8 cellular contexts compared by ENCODE assay signal in the genomic region with DNA sequence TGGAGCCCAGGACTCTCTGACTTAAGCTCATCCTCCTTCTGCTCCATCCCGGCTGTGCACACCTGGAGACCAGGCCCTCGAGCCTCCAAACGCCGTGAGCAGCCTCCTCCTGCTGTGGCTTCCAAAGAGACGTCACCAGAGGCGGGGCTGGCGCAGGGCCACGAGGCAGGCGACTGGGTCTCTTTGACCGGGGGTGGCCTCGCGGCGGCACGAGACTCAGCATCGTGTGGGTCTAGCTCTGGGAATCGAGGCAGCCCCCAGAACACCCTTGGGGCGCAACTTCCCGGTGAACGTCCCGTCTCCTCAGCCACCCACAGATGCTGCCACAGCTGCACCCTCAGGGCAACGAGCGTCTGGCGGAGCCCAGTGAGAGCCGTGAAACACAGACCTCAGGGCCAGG. TPM values are rescaled to one million over a fixed set of nuclear protein-coding genes. Genes with fewer than 3 reads are reported as not detected.
DNase-seq lines count a peak whose midpoint lies in the region; ATAC-seq and TF ChIP-seq lines count a peak whose summit lies in the region.

No MANE protein-coding gene starts in this region.

- H3K9me3 ChIP-seq in left ventricle myocardium inferior (replicated peaks), result no peaks in the 10 kb centered on the region

- intact Hi-C loops in left ventricle myocardium inferior (cut with micrococcal nuclease), result no loop called here

- H3K4me1 Mint-ChIP-seq in activated CD4-positive, alpha-beta memory T cell treated with anti-CD3 and anti-CD28 coated beads, Interleukin-2, amount 10 ng/mL, durations not matched to agents 7 days and 5 days, result peaks cover 59% of the 10 kb centered on the region
- peaks cover 81% of the 10 kb centered on the region for H3K4me1 Mint-ChIP-seq in stimulated activated effector memory CD8-positive, alpha-beta T cell treated with anti-CD3 and anti-CD28 coated beads, Interleukin-12 subunit alpha, Interleukin-12 subunit beta, amount 100 ng/mL, for 72 hours

- peak overlapping the region; percentile 23 for H3K27ac ChIP-seq in left ventricle myocardium inferior (replicated peaks)

- no peak for ATAC-seq in stimulated activated effector memory CD8-positive, alpha-beta T cell treated with anti-CD3 and anti-CD28 coated beads, Interleukin-12 subunit alpha, Interleukin-12 subunit beta, amount 100 ng/mL, for 72 hours

- H3K27me3 ChIP-seq in left ventricle myocardium inferior (ENCODE audit: low read depth), result no peaks in the 10 kb centered on the region

- no peaks in the 10 kb centered on the region for H3K9me3 Mint-ChIP-seq in activated CD4-positive, alpha-beta memory T cell treated with anti-CD3 and anti-CD28 coated beads, Interleukin-2, amount 10 ng/mL, durations not matched to agents 7 days and 5 days
- no peaks in the 10 kb centered on the region for H3K9me3 Mint-ChIP-seq in stimulated activated effector memory CD8-positive, alpha-beta T cell treated with anti-CD3 and anti-CD28 coated beads, Interleukin-12 subunit alpha, Interleukin-12 subunit beta, amount 100 ng/mL, for 72 hours

- H3K4me3 ChIP-seq in left ventricle myocardium inferior, result no peak overlapping the region

- POLR2A ChIA-PET in activated CD4-positive, alpha-beta memory T cell treated with anti-CD3 and anti-CD28 coated beads, Interleukin-2, amount 10 ng/mL, durations not matched to agents 7 days and 5 days (lab: Charles Lee), result interaction anchor here (1.1 to 7.0 kb wide), 4 partner anchors 18 to 45 kb away, joined by 9 to 84 read pairs (median 22); no protein-coding TSS in a partner anchor

- H3K4me1 ChIP-seq in left ventricle myocardium inferior, result peaks cover 36% of the 10 kb centered on the region

- no peaks in the 10 kb centered on the region for H3K36me3 ChIP-seq in left ventricle myocardium inferior

- H3K27me3 Mint-ChIP-seq in activated CD4-positive, alpha-beta memory T cell treated with anti-CD3 and anti-CD28 coated beads, Interleukin-2, amount 10 ng/mL, durations not matched to agents 7 days and 5 days, result no peaks in the 10 kb centered on the region

- CTCF ChIA-PET in activated CD4-positive, alpha-beta memory T cell treated with anti-CD3 and anti-CD28 coated beads, Interleukin-2, amount 10 ng/mL, durations not matched to agents 7 days and 5 days (lab: Charles Lee), result interaction anchor here (1.2 to 4.4 kb wide), 4 partner anchors 39 to 117 kb away, joined by 4 to 19 read pairs (median 12); no protein-coding TSS in a partner anchor

- no peak for TF ChIP-seq CTCF in left ventricle myocardium inferior (IDR thresholded peaks at IDR 0.05; ENCODE audit: borderline replicate concordance)
- no peak for TF ChIP-seq CTCF in GM20000 (IDR thresholded peaks at IDR 0.05; ENCODE audit: extremely low read depth, missing control alignments)

- H3K4me3 Mint-ChIP-seq in activated CD4-positive, alpha-beta memory T cell treated with anti-CD3 and anti-CD28 coated beads, Interleukin-2, amount 10 ng/mL, durations not matched to agents 7 days and 5 days, result peak overlapping the region; percentile 75
- H3K4me3 Mint-ChIP-seq in stimulated activated effector memory CD8-positive, alpha-beta T cell treated with anti-CD3 and anti-CD28 coated beads, Interleukin-12 subunit alpha, Interleukin-12 subunit beta, amount 100 ng/mL, for 72 hours, result peak overlapping the region; percentile 82

- H3K36me3 Mint-ChIP-seq in activated CD4-positive, alpha-beta memory T cell treated with anti-CD3 and anti-CD28 coated beads, Interleukin-2, amount 10 ng/mL, durations not matched to agents 7 days and 5 days (ENCODE audit: low read depth), result peaks cover 51% of the 10 kb centered on the region
- peaks cover 40% of the 10 kb centered on the region for H3K36me3 Mint-ChIP-seq in stimulated activated effector memory CD8-positive, alpha-beta T cell treated with anti-CD3 and anti-CD28 coated beads, Interleukin-12 subunit alpha, Interleukin-12 subunit beta, amount 100 ng/mL, for 72 hours

- peak overlapping the region; percentile 95 for H3K27ac Mint-ChIP-seq in activated CD4-positive, alpha-beta memory T cell treated with anti-CD3 and anti-CD28 coated beads, Interleukin-2, amount 10 ng/mL, durations not matched to agents 7 days and 5 days
- peak overlapping the region; percentile 93 for H3K27ac Mint-ChIP-seq in stimulated activated effector memory CD8-positive, alpha-beta T cell treated with anti-CD3 and anti-CD28 coated beads, Interleukin-12 subunit alpha, Interleukin-12 subunit beta, amount 100 ng/mL, for 72 hours

- DNase-seq in NCI-H1417 (lab: John Stamatoyannopoulos, UW) (peak; percentile 73 to 93 (median 89)), left ventricle myocardium inferior (no peak), NCI-H1105 (lab: John Stamatoyannopoulos, UW) (no peak), GM20000 (ENCODE audit: low spot score) (no peak), globus pallidus (ENCODE audit: low spot score) (no peak), NCI-H2029 treated with DMSO at 0.1 percent for 48 hours (lab: John Stamatoyannopoulos, UW) (no peak)
- DNase-seq in activated CD4-positive, alpha-beta memory T cell treated with anti-CD3 and anti-CD28 coated beads, Interleukin-2, amount 10 ng/mL, durations not matched to agents 7 days and 5 days, result no peak
- no peak for DNase-seq in stimulated activated effector memory CD8-positive, alpha-beta T cell treated with anti-CD3 and anti-CD28 coated beads, Interleukin-12 subunit alpha, Interleukin-12 subunit beta, amount 100 ng/mL, for 72 hours (ENCODE audit: low spot score in 2 of 2)

RNA-seq across cellular contexts. Expression of a gene that starts 22.8 kb away (rescaled TPM):
- 10 to 100 TPM; 97.2 to 99.3 TPM for total RNA-seq in activated CD4-positive, alpha-beta memory T cell treated with anti-CD3 and anti-CD28 coated beads, Interleukin-2, amount 10 ng/mL, durations not matched to agents 7 days and 5 days
- 9.5 TPM for total RNA-seq in left ventricle myocardium inferior

Comparison
In these comparisons a context has a peak if more than half of its experiments do, and no peak if none do; other contexts are left out.
1. DNase-seq: peak in NCI-H1417 (3 of 3); none in activated CD4-positive, alpha-beta memory T cell treated with anti-CD3 and anti-CD28 coated beads, Interleukin-2, amount 10 ng/mL, durations not matched to agents 7 days and 5 days (single experiment), left ventricle myocardium inferior (single experiment), stimulated activated effector memory CD8-positive, alpha-beta T cell treated with anti-CD3 and anti-CD28 coated beads, Interleukin-12 subunit alpha, Interleukin-12 subunit beta, amount 100 ng/mL, for 72 hours (0 of 2), NCI-H1105 (single experiment), GM20000 (single experiment), globus pallidus (single experiment) and NCI-H2029 treated with DMSO at 0.1 percent for 48 hours (single experiment).